ENCODE assay signal across 8 cellular contexts in genomic region chr3:115099115-115099884, GRCh38. TPM values are rescaled to one million over a fixed set of nuclear protein-coding genes. Genes with fewer than 3 reads are reported as not detected.
DNase-seq lines count a peak whose midpoint lies in the region; TF ChIP-seq lines count a peak whose summit lies in the region.

No MANE protein-coding gene starts in this region.

- peak overlapping the region; percentile 65 for H3K4me2 ChIP-seq in BLaER1
- peak overlapping the region; percentile 83 for H3K4me2 ChIP-seq in osteoblast (ENCODE audit: insufficient read depth, low read length)

- H3K4me3 ChIP-seq in BLaER1 (no peak overlapping the region), endodermal cell (ENCODE audit: low read length) (no peak overlapping the region), osteoblast (ENCODE audit: insufficient read depth, low read length) (peak overlapping the region; percentile 64), brain microvascular endothelial cell (ENCODE audit: low read depth, low read length) (no peak overlapping the region)

- TF ChIP-seq CTCF in endodermal cell (conservative IDR thresholded peaks at IDR 0.05) (no peak), osteoblast (IDR thresholded peaks at IDR 0.05; ENCODE audit: extremely low read depth, low read depth, low read length) (no peak), brain microvascular endothelial cell (IDR thresholded peaks at IDR 0.05; ENCODE audit: low read depth, low read length, missing control alignments) (no peak)

- DNase-seq in NCI-H748 (lab: John Stamatoyannopoulos, UW; ENCODE audit: unreplicated experiment) (peak; percentile 0), endodermal cell (no peak), osteoblast (ENCODE audit: insufficient read length, low spot score, missing footprints) (peak; percentile 41), AG08396 (ENCODE audit: low spot score) (no peak), iPS-NIHi7 (ENCODE audit: extremely low spot score) (no peak), brain microvascular endothelial cell (no peak), mesenteric fat pad (ENCODE audit: low spot score) (no peak)

- H3K27me3 ChIP-seq in BLaER1, result no peaks in the 10 kb centered on the region
- no peaks in the 10 kb centered on the region for H3K27me3 ChIP-seq in endodermal cell (ENCODE audit: control insufficient read depth, insufficient read depth, low read length, poor library complexity, severe bottlenecking)
- H3K27me3 ChIP-seq in osteoblast (ENCODE audit: insufficient read depth, low read length), result no peaks in the 10 kb centered on the region
- no peaks in the 10 kb centered on the region for H3K27me3 ChIP-seq in brain microvascular endothelial cell (replicated peaks)

- no peaks in the 10 kb centered on the region for H3K36me3 Mint-ChIP-seq in endodermal cell (ENCODE audit: low read depth)

- H2AFZ ChIP-seq in osteoblast (ENCODE audit: low read length), result peak overlapping the region; percentile 92

- H3K27ac ChIP-seq in BLaER1 (no peak overlapping the region), endodermal cell (ENCODE audit: low read depth, low read length) (no peak overlapping the region), osteoblast (ENCODE audit: low read depth, low read length) (peak overlapping the region; percentile 44), brain microvascular endothelial cell (no peak overlapping the region)

- no peaks in the 10 kb centered on the region for H3K79me2 ChIP-seq in osteoblast (ENCODE audit: insufficient read depth, low read length)

- no peaks in the 10 kb centered on the region for H3K36me3 ChIP-seq in BLaER1
- no peaks in the 10 kb centered on the region for H3K36me3 ChIP-seq in endodermal cell (ENCODE audit: control insufficient read depth, insufficient read depth, low read length)
- H3K36me3 ChIP-seq in osteoblast (ENCODE audit: insufficient read depth, low read length), result no peaks in the 10 kb centered on the region
- H3K36me3 ChIP-seq in brain microvascular endothelial cell (replicated peaks), result no peaks in the 10 kb centered on the region

- 91 to 93% methylated on average over 3 of the region's 3 CpGs for whole genome bisulfite sequencing in endodermal cell (ENCODE audit: insufficient coverage in 1 of 2, insufficient read length in 1 of 2), 2 experiments

- H4K20me1 ChIP-seq in BLaER1 (no peaks in the 10 kb centered on the region), osteoblast (ENCODE audit: insufficient read depth, low read length) (no peaks in the 10 kb centered on the region)

- no peaks in the 10 kb centered on the region for H3K27me3 Mint-ChIP-seq in endodermal cell (ENCODE audit: insufficient read depth)

- in situ Hi-C loops in brain microvascular endothelial cell (cut with HindIII; ENCODE audit: low pct_ligation_motif_present, low sequenced_read_pairs), result no loop called here

- peaks cover 4% of the 10 kb centered on the region for H3K9me3 Mint-ChIP-seq in endodermal cell

- H3K9me3 ChIP-seq in BLaER1 (peaks cover 3% of the 10 kb centered on the region; the same call in 1 of the 2 replicates), endodermal cell (ENCODE audit: control insufficient read depth, low read length) (peaks cover 4% of the 10 kb centered on the region), osteoblast (ENCODE audit: low read depth, low read length) (no peaks in the 10 kb centered on the region)

- peaks cover 4% of the 10 kb centered on the region for H3K4me1 Mint-ChIP-seq in endodermal cell

- H3K27ac Mint-ChIP-seq in endodermal cell, result peak overlapping the region; percentile 32

- H3K9ac ChIP-seq in BLaER1 (no peak overlapping the region), endodermal cell (ENCODE audit: extremely low read depth, low read length, poor library complexity, severe bottlenecking) (no peak overlapping the region)

- peaks cover 11% of the 10 kb centered on the region; the same call in 1 of the 2 replicates for H3K4me1 ChIP-seq in BLaER1
- H3K4me1 ChIP-seq in endodermal cell (ENCODE audit: control insufficient read depth, insufficient read depth, low read length), result no peaks in the 10 kb centered on the region
- peaks cover 12% of the 10 kb centered on the region for H3K4me1 ChIP-seq in osteoblast (ENCODE audit: insufficient read depth, low read length)

- no peak overlapping the region for H3K4me3 Mint-ChIP-seq in endodermal cell

RNA-seq across cellular contexts. Expression of gene ZBTB20, which starts 47.8 kb away (rescaled TPM):
- 1 to 10 TPM; 1.6 to 2.9 TPM for total RNA-seq in endodermal cell
- polyA plus RNA-seq in endodermal cell (2013, experiment 1 of 2), result 4.8 TPM
- polyA plus RNA-seq in endodermal cell (2013, experiment 2 of 2), result 6.8 TPM
- 32.9 and 35.4 TPM in 2 replicates for total RNA-seq in osteoblast
- total RNA-seq in mesenteric fat pad, result 54.4 TPM

Comparison
In these comparisons a context has a peak if more than half of its experiments do, and no peak if none do; other contexts are left out.
1. DNase-seq: peak in NCI-H748 (single experiment) and osteoblast (single experiment); none in endodermal cell (single experiment), AG08396 (single experiment), iPS-NIHi7 (single experiment), brain microvascular endothelial cell (single experiment) and mesenteric fat pad (single experiment).